In genomic region chr5:111762895-111763294, GRCh38 we compare ENCODE assay signal across 26 cellular contexts. TPM values are rescaled to one million over a fixed set of nuclear protein-coding genes. Genes with fewer than 3 reads are reported as not detected.
DNase-seq lines count a peak whose midpoint lies in the region; ATAC-seq, FAIRE-seq and TF ChIP-seq lines count a peak whose summit lies in the region.
"Had no signal": no experiment of that assay in that cellular context is flagged by ENCODE, and none has a peak within 500 bp of the region (broad histone marks: within the 10 kb centered on the region; RNA-seq: fewer than 3 reads in every experiment).

No MANE protein-coding gene starts in this region.

- no peaks in the 10 kb centered on the region for H3K79me2 ChIP-seq in astrocyte (ENCODE audit: insufficient read depth, low read length)
- no peaks in the 10 kb centered on the region for H3K79me2 ChIP-seq in smooth muscle cell (ENCODE audit: low read depth)

- H3F3A ChIP-seq in smooth muscle cell (ENCODE audit: low read depth) = peaks cover 14% of the 10 kb centered on the region

- peaks cover 15% of the 10 kb centered on the region for H3K4me1 Mint-ChIP-seq in astrocyte (ENCODE audit: low read depth, unreplicated experiment)

- ATAC-seq in HG02840 (IDR thresholded peaks at IDR 0.05; ENCODE audit: low FRiP score, unreplicated experiment) = no peak
- ATAC-seq: CD8-positive, alpha-beta T cell; left ventricle myocardium superior; WTC11 had no signal

- H3K4me1 ChIP-seq in astrocyte (ENCODE audit: insufficient read depth, low read length) (peaks cover 9% of the 10 kb centered on the region), smooth muscle cell (ENCODE audit: low read depth) (peaks cover 7% of the 10 kb centered on the region)
- H3K4me1 ChIP-seq: colonic mucosa, thyroid gland had no signal

- no peak overlapping the region for H3K27ac ChIP-seq in astrocyte (ENCODE audit: low read depth, low read length)
- no peak overlapping the region for H3K27ac ChIP-seq in smooth muscle cell (ENCODE audit: low read depth)
- H3K27ac ChIP-seq: colonic mucosa, thyroid gland had no signal

- H3K36me3 Mint-ChIP-seq in astrocyte (ENCODE audit: low read depth, unreplicated experiment) = no peaks in the 10 kb centered on the region
- H3K36me3 Mint-ChIP-seq: activated naive CD8-positive, alpha-beta T cell treated with anti-CD3 and anti-CD28 coated beads for 36 hours; immature natural killer cell; WTC11 had no signal

- H3K27ac Mint-ChIP-seq in astrocyte (ENCODE audit: unreplicated experiment) = no peak overlapping the region
- H3K27ac Mint-ChIP-seq: activated naive CD8-positive, alpha-beta T cell treated with anti-CD3 and anti-CD28 coated beads for 36 hours; CD8-positive, alpha-beta T cell; endodermal cell; immature natural killer cell; stimulated activated naive CD8-positive, alpha-beta T cell treated with anti-CD3 and anti-CD28 coated beads, Interleukin-15, Interleukin-2, amounts not matched to agents 100 ng/mL and 50 ng/mL, for 24 hours; WTC11 had no signal

- no peaks in the 10 kb centered on the region for H3K27me3 ChIP-seq in astrocyte (ENCODE audit: insufficient read depth, low read length)
- H3K27me3 ChIP-seq in smooth muscle cell (ENCODE audit: low read depth) = no peaks in the 10 kb centered on the region
- H3K27me3 ChIP-seq: colonic mucosa, thyroid gland had no signal

- H3K27me3 Mint-ChIP-seq in astrocyte (ENCODE audit: low read depth, unreplicated experiment) = no peaks in the 10 kb centered on the region

- H3K9ac ChIP-seq in astrocyte (ENCODE audit: low read length) = no peak overlapping the region
- H3K9ac ChIP-seq in smooth muscle cell (ENCODE audit: low read depth) = no peak overlapping the region

- peak overlapping the region; percentile 35 for H3K4me2 ChIP-seq in astrocyte (ENCODE audit: low read length)
- H3K4me2 ChIP-seq in smooth muscle cell = no peak overlapping the region

- TF ChIP-seq CTCF in astrocyte (IDR thresholded peaks at IDR 0.05; ENCODE audit: insufficient read depth, low read depth, low read length) (no peak), fibroblast of villous mesenchyme (IDR thresholded peaks at IDR 0.05; ENCODE audit: insufficient read depth, low read depth, low read length) (no peak), smooth muscle cell (IDR thresholded peaks at IDR 0.05; ENCODE audit: borderline replicate concordance, insufficient read depth, poor library complexity, severe bottlenecking) (no peak)

- no peak overlapping the region for H3K4me3 ChIP-seq in astrocyte (ENCODE audit: insufficient read depth, low read depth, low read length)
- H3K4me3 ChIP-seq in fibroblast of villous mesenchyme (ENCODE audit: low read depth, low read length) = no peak overlapping the region
- no peak overlapping the region for H3K4me3 ChIP-seq in smooth muscle cell
- H3K4me3 ChIP-seq: colonic mucosa, thyroid gland had no signal

- H4K20me1 ChIP-seq in astrocyte (ENCODE audit: insufficient read depth, low read length) = no peaks in the 10 kb centered on the region
- no peaks in the 10 kb centered on the region for H4K20me1 ChIP-seq in smooth muscle cell (ENCODE audit: low read depth)

- H3K36me3 ChIP-seq in astrocyte (ENCODE audit: insufficient read depth, low read length) (no peaks in the 10 kb centered on the region), smooth muscle cell (ENCODE audit: low read depth) (no peaks in the 10 kb centered on the region)
- H3K36me3 ChIP-seq: colonic mucosa, thyroid gland had no signal

- 61% methylated on average over 6 of the region's 6 CpGs for WGBS in smooth muscle cell (ENCODE audit: low lambda C conversion rate)

- H3K4me3 Mint-ChIP-seq in astrocyte (ENCODE audit: unreplicated experiment) = no peak overlapping the region
- H3K4me3 Mint-ChIP-seq: activated naive CD8-positive, alpha-beta T cell treated with anti-CD3 and anti-CD28 coated beads for 36 hours; CD8-positive, alpha-beta T cell; endodermal cell; immature natural killer cell; stimulated activated naive CD8-positive, alpha-beta T cell treated with anti-CD3 and anti-CD28 coated beads, Interleukin-15, Interleukin-2, amounts not matched to agents 100 ng/mL and 50 ng/mL, for 24 hours; WTC11 had no signal

- no peak overlapping the region for H2AFZ ChIP-seq in astrocyte (ENCODE audit: low read depth, low read length)
- peak overlapping the region; percentile 77 for H2AFZ ChIP-seq in smooth muscle cell (ENCODE audit: low read depth)

- no peaks in the 10 kb centered on the region for H3K9me3 Mint-ChIP-seq in astrocyte (ENCODE audit: unreplicated experiment)
- H3K9me3 Mint-ChIP-seq: activated naive CD8-positive, alpha-beta T cell treated with anti-CD3 and anti-CD28 coated beads for 36 hours; CD8-positive, alpha-beta T cell; immature natural killer cell; stimulated activated naive CD8-positive, alpha-beta T cell treated with anti-CD3 and anti-CD28 coated beads, Interleukin-15, Interleukin-2, amounts not matched to agents 100 ng/mL and 50 ng/mL, for 24 hours had no signal

- DNase-seq in NCI-H510A treated with DMSO at 0.1 percent for 48 hours (lab: John Stamatoyannopoulos, UW) (peak; percentile 22), NCI-H510A (lab: John Stamatoyannopoulos, UW) (no peak), astrocyte (ENCODE audit: low read depth) (peak; percentile 64), fibroblast of villous mesenchyme (ENCODE audit: low read depth) (peak; percentile 76), smooth muscle cell (lab: John Stamatoyannopoulos, UW; ENCODE audit: unreplicated experiment) (no peak), middle frontal gyrus (ENCODE audit: extremely low spot score, low spot score) (no peak), HT-29 (ENCODE audit: low spot score) (no peak)
- DNase-seq: 8988T; activated naive CD8-positive, alpha-beta T cell treated with anti-CD3 and anti-CD28 coated beads for 36 hours; CD8-positive, alpha-beta T cell; colonic mucosa; DND-41; endodermal cell; immature natural killer cell; Karpas-422; left ventricle myocardium superior; NCI-H1092; NCI-H2081; RPMI8226; stimulated activated CD4-positive, alpha-beta T cell treated with anti-CD3 and anti-CD28 coated beads, Interleukin-4, amount 100 ng/mL, for 4 hours; T-helper 9 cell; thyroid gland had no signal

- H3K9me3 ChIP-seq in astrocyte (ENCODE audit: insufficient read depth, low read depth, low read length) (no peaks in the 10 kb centered on the region), smooth muscle cell (replicated peaks; ENCODE audit: low read depth) (no peaks in the 10 kb centered on the region)
- H3K9me3 ChIP-seq: colonic mucosa, thyroid gland had no signal

- no peak for FAIRE-seq in astrocyte (lab: Jason Lieb, UNC)
- FAIRE-seq: GM12891 had no signal

RNA-seq across cellular contexts. Expression of gene NREP, which starts 5.9 kb away (rescaled TPM):
- total RNA-seq in astrocyte (185 and 188 TPM in 2 replicates), fibroblast of villous mesenchyme (146 and 253 TPM in 2 replicates), smooth muscle cell (270 and 306 TPM in 2 replicates)
- 166 and 191 TPM in 2 replicates for polyA plus RNA-seq in smooth muscle cell
- total RNA-seq in HT-29 (2014; rRNA removed; shearing (Covaris generic)) = 0.97 and 3.5 TPM in 2 replicates

Comparison
In these comparisons a context has a peak if more than half of its experiments do, and no peak if none do; other contexts are left out.
1. DNase-seq: peak in NCI-H510A treated with DMSO at 0.1 percent for 48 hours (single experiment), astrocyte (single experiment) and fibroblast of villous mesenchyme (single experiment); none in NCI-H510A (single experiment), smooth muscle cell (single experiment), middle frontal gyrus (single experiment) and HT-29 (single experiment).
2. RNA of gene NREP, which starts 5.9 kb away (total RNA-seq): 270 to 306 TPM in smooth muscle cell, 185 to 188 TPM in astrocyte and 146 to 253 TPM in fibroblast of villous mesenchyme; 0.97 to 3.5 TPM in HT-29; every median in the first group is over 10 times any median in the second.